ENCODE assay signal across 21 cellular contexts in the genomic region with DNA sequence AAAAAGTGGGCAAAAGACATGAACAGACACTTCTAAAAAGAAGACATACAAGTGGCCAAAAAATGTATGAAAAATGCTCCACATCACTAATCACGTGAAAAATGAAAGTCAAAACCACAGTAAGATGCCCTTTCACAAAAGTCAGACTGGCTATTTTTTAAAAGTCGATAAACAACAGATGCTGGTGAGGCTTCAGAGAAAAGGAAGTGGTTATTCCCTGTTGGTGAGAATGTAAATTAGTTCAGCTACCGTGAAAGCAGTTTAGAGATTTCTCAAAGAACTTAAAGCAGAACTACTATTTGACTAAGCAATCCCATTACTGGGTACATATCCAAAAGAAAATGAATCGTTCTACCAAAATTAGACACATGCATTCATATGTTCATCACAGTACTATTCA.
DNase-seq lines count a peak whose midpoint lies in the region; ATAC-seq and TF ChIP-seq lines count a peak whose summit lies in the region.
"Had no signal": no experiment of that assay in that cellular context is flagged by ENCODE, and none has a peak within 500 bp of the region (broad histone marks: within the 10 kb centered on the region; RNA-seq: fewer than 3 reads in every experiment).

No MANE protein-coding gene starts in this region.

- WGBS in aorta, 2 donors, result 74 to 89% methylated on average over 4 of the region's 4 CpGs

- no peaks in the 10 kb centered on the region for H3K4me1 ChIP-seq in aorta (ENCODE audit: control insufficient read depth in 1 of 2, insufficient read depth in 2 of 2, low read length in 2 of 2)
- no peaks in the 10 kb centered on the region for H3K4me1 ChIP-seq in A673 (ENCODE audit: insufficient read depth, low read length, poor library complexity, severe bottlenecking)
- H3K4me1 ChIP-seq: BE2C, thyroid gland had no signal

- CTCF ChIA-PET in A673 (lab: Charles Lee), result no interaction called here

- TF ChIP-seq CTCF in A673 (conservative IDR thresholded peaks at IDR 0.05; ENCODE audit: low read depth, low read length), result no peak

- no peaks in the 10 kb centered on the region for H3K9me3 ChIP-seq in aorta (ENCODE audit: control insufficient read depth, low read length)
- H3K9me3 ChIP-seq in A673 (ENCODE audit: low read depth, low read length, poor library complexity, severe bottlenecking), result peaks cover 21% of the 10 kb centered on the region
- H3K9me3 ChIP-seq: BE2C, thyroid gland had no signal

- H3K36me3 ChIP-seq in aorta (ENCODE audit: control insufficient read depth in 1 of 2, insufficient read depth in 2 of 2, low read length in 1 of 2) (no peaks in the 10 kb centered on the region), A673 (ENCODE audit: insufficient read depth, low read length, poor library complexity, severe bottlenecking) (no peaks in the 10 kb centered on the region)
- H3K36me3 ChIP-seq: BE2C, thyroid gland had no signal

- intact Hi-C loops in aorta (cut with DNase I) (no loop called here), A673 (cut with micrococcal nuclease; ENCODE audit: unreplicated experiment) (no loop called here)

- H3K4me3 ChIP-seq in aorta (ENCODE audit: low read length in 2 of 2) (no peak overlapping the region), A673 (ENCODE audit: low read depth, low read length, poor library complexity, severe bottlenecking) (no peak overlapping the region)
- H3K4me3 ChIP-seq: smooth muscle cell, thyroid gland had no signal

- POLR2A ChIA-PET in A673 (lab: Charles Lee; ENCODE audit: low non-redundant PET), result no interaction called here

- no peak overlapping the region for H3K27ac ChIP-seq in aorta (ENCODE audit: low read depth in 1 of 2, low read length in 2 of 2)
- no peak overlapping the region for H3K27ac ChIP-seq in A673 (ENCODE audit: low read depth, low read length, poor library complexity, severe bottlenecking)
- H3K27ac ChIP-seq: thyroid gland had no signal

- H3K27me3 ChIP-seq in aorta (ENCODE audit: control insufficient read depth in 1 of 2, insufficient read depth in 2 of 2, low read length in 1 of 2), result no peaks in the 10 kb centered on the region
- H3K27me3 ChIP-seq in A673 (replicated peaks; ENCODE audit: insufficient read depth, low read depth, low read length, poor library complexity), result no peaks in the 10 kb centered on the region
- H3K27me3 ChIP-seq: BE2C, thyroid gland had no signal

- ATAC-seq in GM18907 (IDR thresholded peaks at IDR 0.05; ENCODE audit: unreplicated experiment) (peak; percentile 71), GM21786 (IDR thresholded peaks at IDR 0.05; ENCODE audit: unreplicated experiment) (peak; percentile 53), HG03565 (IDR thresholded peaks at IDR 0.05; ENCODE audit: unreplicated experiment) (peak; percentile 76), aorta (ENCODE audit: low FRiP score) (no peak)
- ATAC-seq: stimulated activated effector memory CD8-positive, alpha-beta T cell treated with anti-CD3 and anti-CD28 coated beads, Interleukin-12 subunit alpha, Interleukin-12 subunit beta, amount 100 ng/mL, for 72 hours had no signal

- BruUV-seq in A673 (replicated peaks; lab: Mats Ljungman, UMichigan), result no TSS peak

- DNase-seq in aorta (no peak), anterior cingulate cortex (lab: John Stamatoyannopoulos, UW) (no peak), A673 (ENCODE audit: low spot score) (no peak)
- DNase-seq in stimulated activated CD4-positive, alpha-beta T cell treated with anti-CD3 and anti-CD28 coated beads, Interleukin-4, amount 100 ng/mL, for 4 hours, result no peak
- DNase-seq: activated CD4-positive, alpha-beta T cell treated with anti-CD3 and anti-CD28 coated beads for 48 hours; activated gamma-delta T cell treated with Interleukin-2 at 50 U/mL for 16 hours; amniotic stem cell; BE2C; effector memory CD4-positive, alpha-beta T cell; hypothalamus; Kasumi-1; mesendoderm; NCI-H1417 treated with DMSO at 0.1 percent for 48 hours; NCI-H2171; NCI-H82; thyroid gland had no signal
